In genomic region chr1:95072117-95072516, GRCh38 we compare ENCODE assay signal across 8 cellular contexts. TPM values are rescaled to one million over a fixed set of nuclear protein-coding genes. Genes with fewer than 3 reads are reported as not detected.
DNase-seq lines count a peak whose midpoint lies in the region; ATAC-seq and TF ChIP-seq lines count a peak whose summit lies in the region.

No MANE protein-coding gene starts in this region.

- ATAC-seq in GM21723 (IDR thresholded peaks at IDR 0.05; ENCODE audit: unreplicated experiment) (no peak), GM18858 (IDR thresholded peaks at IDR 0.05; ENCODE audit: unreplicated experiment) (no peak)

- no peak for DNase-seq in HFFc6
- DNase-seq in head of caudate nucleus, result no peak
- no peak for DNase-seq in GOT3 (lab: John Stamatoyannopoulos, UW)

- no peaks in the 10 kb centered on the region for H3K9me3 ChIP-seq in mesodermal cell (ENCODE audit: control insufficient read depth, low read length)

- WGBS in mesodermal cell (ENCODE audit: insufficient coverage in 2 of 2), 2 experiments, result 30% methylated on average over 2 of the region's 7 CpGs; no CpG with 5 or more reads in 1 of the 2 experiments

- peak overlapping the region; percentile 88 for H3K27ac ChIP-seq in 22Rv1
- peak overlapping the region; percentile 12 for H3K27ac ChIP-seq in mesodermal cell (ENCODE audit: low read depth, low read length, severe bottlenecking)

- H3K36me3 Mint-ChIP-seq in HFFc6 (ENCODE audit: low read depth) (peaks cover 9% of the 10 kb centered on the region), brain (no peaks in the 10 kb centered on the region)

- H3K27me3 Mint-ChIP-seq in HFFc6 (ENCODE audit: insufficient read depth), result no peaks in the 10 kb centered on the region; the same call in 1 of the 2 replicates
- peaks cover 23% of the 10 kb centered on the region for H3K27me3 Mint-ChIP-seq in brain

- no peak for TF ChIP-seq CTCF in 22Rv1 (IDR thresholded peaks at IDR 0.05)
- no peak for TF ChIP-seq CTCF in HFFc6 (IDR thresholded peaks at IDR 0.05)
- TF ChIP-seq CTCF in brain (conservative IDR thresholded peaks at IDR 0.05), result no peak

- no peaks in the 10 kb centered on the region for H3K36me3 ChIP-seq in mesodermal cell (ENCODE audit: control insufficient read depth, insufficient read depth, low read length)

- intact Hi-C loops in head of caudate nucleus (cut with DNase I), result no loop called here

- peak overlapping the region; percentile 53 for H3K4me3 ChIP-seq in mesodermal cell (ENCODE audit: extremely low read depth, insufficient read depth, low read length, poor library complexity, severe bottlenecking)

- no peaks in the 10 kb centered on the region for H3K9me3 Mint-ChIP-seq in HFFc6
- no peaks in the 10 kb centered on the region for H3K9me3 Mint-ChIP-seq in brain

- peaks cover 6% of the 10 kb centered on the region for H3K4me1 ChIP-seq in mesodermal cell (ENCODE audit: control insufficient read depth, insufficient read depth, low read length, poor library complexity, severe bottlenecking)

- peaks cover 20% of the 10 kb centered on the region for H3K4me1 Mint-ChIP-seq in HFFc6 (ENCODE audit: low read depth)
- H3K4me1 Mint-ChIP-seq in brain, result peaks cover 29% of the 10 kb centered on the region

- peak overlapping the region; percentile 95 for H3K27ac Mint-ChIP-seq in HFFc6
- H3K27ac Mint-ChIP-seq in brain, result peak overlapping the region; percentile 99 to 100 (median 100)

- H3K4me3 Mint-ChIP-seq in HFFc6 (peak overlapping the region; percentile 99), brain (peak overlapping the region; percentile 96 to 99 (median 96))

RNA-seq across cellular contexts. Expression of gene ALG14, which starts 0.6 kb away (rescaled TPM):
- 10 to 100 TPM in 5 of 6 experiments, 1 to 10 TPM in 1; 8.8 to 14.0 (median 11.9) TPM for total RNA-seq in HFFc6 (2021; fragmentation: NEBNext Ultra II Directional; extraction: Animal tissue kit (Norgen Biotek cat#: 25700))
- polyA plus RNA-seq in brain (ENCODE audit: insufficient read depth, low read depth, low replicate concordance), result 4.0 TPM
- 1.8 TPM for polyA plus RNA-seq in mesodermal cell (2013, experiment 1 of 2)
- polyA plus RNA-seq in mesodermal cell (2013, experiment 2 of 2), result 7.3 TPM

RNA-seq across cellular contexts. Expression of gene TLCD4, which starts 45.0 kb away (rescaled TPM):
- total RNA-seq in HFFc6 (2021; fragmentation: NEBNext Ultra II Directional; extraction: Animal tissue kit (Norgen Biotek cat#: 25700)), result under 1 TPM; 0.17 to 0.37 (median 0.26) TPM
- 1.7 TPM for polyA plus RNA-seq in brain (ENCODE audit: insufficient read depth, low read depth, low replicate concordance)
- polyA plus RNA-seq in mesodermal cell (2013, experiment 1 of 2), result 1.4 TPM
- 2.0 TPM for polyA plus RNA-seq in mesodermal cell (2013, experiment 2 of 2)
